14 cellular contexts compared by ENCODE assay signal in the genomic region with DNA sequence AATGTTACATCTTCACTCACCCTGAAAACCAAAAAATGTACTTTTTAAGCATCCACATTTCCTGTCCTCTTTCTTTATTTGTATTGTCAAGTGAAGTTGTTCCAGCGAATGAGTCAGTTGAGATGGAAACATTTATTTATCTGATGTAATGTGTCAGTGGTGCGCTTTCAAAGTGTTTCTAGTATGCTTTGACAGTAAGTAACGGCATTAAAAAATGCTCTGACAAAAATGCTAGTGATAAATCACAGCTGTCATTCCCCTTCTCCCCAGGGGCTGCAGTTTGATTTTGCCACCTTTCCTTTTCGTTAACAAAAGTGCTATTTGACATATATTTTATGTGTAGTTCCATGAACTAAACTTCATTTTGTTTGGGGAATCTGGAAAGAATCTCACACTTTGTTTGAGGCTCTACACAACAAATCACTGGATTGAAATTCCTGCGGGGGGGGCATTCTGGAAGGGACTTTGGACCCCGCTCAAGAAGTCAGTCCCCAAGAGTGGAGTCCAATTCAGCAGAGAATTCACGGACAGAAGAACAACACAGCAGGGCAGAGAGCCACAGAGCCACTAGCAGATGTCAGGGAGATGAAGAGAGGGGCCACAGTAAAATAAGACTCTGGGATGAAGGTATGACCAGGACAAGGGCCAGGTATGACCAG. TPM values are rescaled to one million over a fixed set of nuclear protein-coding genes. Genes with fewer than 3 reads are reported as not detected.
DNase-seq lines count a peak whose midpoint lies in the region; ATAC-seq and TF ChIP-seq lines count a peak whose summit lies in the region.
"Had no signal": no experiment of that assay in that cellular context is flagged by ENCODE, and none has a peak within 500 bp of the region (broad histone marks: within the 10 kb centered on the region; RNA-seq: fewer than 3 reads in every experiment).

No MANE protein-coding gene starts in this region.

- H3K4me3 Mint-ChIP-seq in activated T-helper 1 cell treated with anti-CD3 and anti-CD28 coated beads, Interleukin-12 subunit alpha, Interleukin-12 subunit beta, Interleukin-2, Interleukin-4 antibody, amounts not matched to agents 30 ng/mL and 10 ng/mL and 1 ng/mL, durations not matched to agents 14 hours and 24 hours and 36 hours = no peak overlapping the region
- H3K4me3 Mint-ChIP-seq in glutamatergic neuron (ENCODE audit: unreplicated experiment) = no peak overlapping the region

- ATAC-seq in GM19397 (IDR thresholded peaks at IDR 0.05; ENCODE audit: unreplicated experiment) = no peak
- ATAC-seq: left colon had no signal

- no peaks in the 10 kb centered on the region for H3K9me3 Mint-ChIP-seq in activated T-helper 1 cell treated with anti-CD3 and anti-CD28 coated beads, Interleukin-12 subunit alpha, Interleukin-12 subunit beta, Interleukin-2, Interleukin-4 antibody, amounts not matched to agents 30 ng/mL and 10 ng/mL and 1 ng/mL, durations not matched to agents 14 hours and 24 hours and 36 hours
- no peaks in the 10 kb centered on the region for H3K9me3 Mint-ChIP-seq in glutamatergic neuron (ENCODE audit: unreplicated experiment)

- intact Hi-C loops in activated T-helper 1 cell treated with anti-CD3 and anti-CD28 coated beads, Interleukin-12 subunit alpha, Interleukin-12 subunit beta, Interleukin-2, Interleukin-4 antibody, amounts not matched to agents 30 ng/mL and 10 ng/mL and 1 ng/mL, durations not matched to agents 14 hours and 24 hours and 36 hours (cut with micrococcal nuclease) = no loop called here

- no peaks in the 10 kb centered on the region for H3K4me1 Mint-ChIP-seq in activated T-helper 1 cell treated with anti-CD3 and anti-CD28 coated beads, Interleukin-12 subunit alpha, Interleukin-12 subunit beta, Interleukin-2, Interleukin-4 antibody, amounts not matched to agents 30 ng/mL and 10 ng/mL and 1 ng/mL, durations not matched to agents 14 hours and 24 hours and 36 hours (ENCODE audit: low read depth)
- H3K4me1 Mint-ChIP-seq in glutamatergic neuron (ENCODE audit: low read depth, unreplicated experiment) = no peaks in the 10 kb centered on the region

- H3K27ac Mint-ChIP-seq in activated T-helper 1 cell treated with anti-CD3 and anti-CD28 coated beads, Interleukin-12 subunit alpha, Interleukin-12 subunit beta, Interleukin-2, Interleukin-4 antibody, amounts not matched to agents 30 ng/mL and 10 ng/mL and 1 ng/mL, durations not matched to agents 14 hours and 24 hours and 36 hours = peak overlapping the region; percentile 25
- H3K27ac Mint-ChIP-seq in glutamatergic neuron (ENCODE audit: unreplicated experiment) = no peak overlapping the region

- TF ChIP-seq CTCF in fibroblast of villous mesenchyme (IDR thresholded peaks at IDR 0.05; ENCODE audit: insufficient read depth, low read depth, low read length) = no peak
- no peak for TF ChIP-seq CTCF in glutamatergic neuron (IDR thresholded peaks at IDR 0.05; ENCODE audit: partially characterized antibody, unreplicated experiment)

- no peak overlapping the region for H3K4me3 ChIP-seq in fibroblast of villous mesenchyme (ENCODE audit: low read depth, low read length)
- H3K4me3 ChIP-seq: dorsolateral prefrontal cortex had no signal

- peak; percentile 30 for DNase-seq in H4 (ENCODE audit: low spot score)
- no peak for DNase-seq in activated T-helper 1 cell treated with anti-CD3 and anti-CD28 coated beads, Interleukin-12 subunit alpha, Interleukin-12 subunit beta, Interleukin-2, Interleukin-4 antibody, amounts not matched to agents 30 ng/mL and 10 ng/mL and 1 ng/mL, durations not matched to agents 14 hours and 24 hours and 36 hours (ENCODE audit: low spot score)
- peak; percentile 33 for DNase-seq in fibroblast of villous mesenchyme (ENCODE audit: low read depth)
- peak; percentile 48 for DNase-seq in renal cortical epithelial cell (ENCODE audit: low read depth)
- no peak for DNase-seq in activated CD8-positive, alpha-beta memory T cell treated with anti-CD3 and anti-CD28 coated beads, Interleukin-2, amount 50 U/mL, for 48 hours
- no peak for DNase-seq in glutamatergic neuron
- no peak for DNase-seq in activated CD4-positive, alpha-beta T cell treated with anti-CD3 and anti-CD28 coated beads, Interleukin-2, amount 50 U/mL, for 1 hour
- DNase-seq: dorsolateral prefrontal cortex; KG1; NCI-H2081; NCI-H82; stimulated activated CD4-positive, alpha-beta T cell treated with anti-CD3 and anti-CD28 coated beads, Interleukin-15, amount 100 ng/mL, for 24 hours had no signal

- H3K27me3 Mint-ChIP-seq in activated T-helper 1 cell treated with anti-CD3 and anti-CD28 coated beads, Interleukin-12 subunit alpha, Interleukin-12 subunit beta, Interleukin-2, Interleukin-4 antibody, amounts not matched to agents 30 ng/mL and 10 ng/mL and 1 ng/mL, durations not matched to agents 14 hours and 24 hours and 36 hours (ENCODE audit: insufficient read depth) = peaks cover 2% of the 10 kb centered on the region
- no peaks in the 10 kb centered on the region for H3K27me3 Mint-ChIP-seq in glutamatergic neuron (ENCODE audit: unreplicated experiment)

- H3K36me3 Mint-ChIP-seq in activated T-helper 1 cell treated with anti-CD3 and anti-CD28 coated beads, Interleukin-12 subunit alpha, Interleukin-12 subunit beta, Interleukin-2, Interleukin-4 antibody, amounts not matched to agents 30 ng/mL and 10 ng/mL and 1 ng/mL, durations not matched to agents 14 hours and 24 hours and 36 hours (ENCODE audit: low read depth) = no peaks in the 10 kb centered on the region
- no peaks in the 10 kb centered on the region for H3K36me3 Mint-ChIP-seq in glutamatergic neuron (ENCODE audit: unreplicated experiment)

RNA-seq across cellular contexts. Expression of a gene that starts 7.6 kb away (rescaled TPM):
- 15.4 and 16.6 TPM in 2 replicates for total RNA-seq in H4 (2014; rRNA removed; shearing (Covaris generic))
- total RNA-seq in activated T-helper 1 cell treated with anti-CD3 and anti-CD28 coated beads, Interleukin-12 subunit alpha, Interleukin-12 subunit beta, Interleukin-2, Interleukin-4 antibody, amounts not matched to agents 30 ng/mL and 10 ng/mL and 1 ng/mL, durations not matched to agents 14 hours and 24 hours and 36 hours = 4.3 and 4.7 TPM in 2 replicates
- total RNA-seq in fibroblast of villous mesenchyme = 39.6 and 41.5 TPM in 2 replicates
- total RNA-seq in renal cortical epithelial cell = 75.4 and 81.3 TPM in 2 replicates
- 21.2 TPM for total RNA-seq in glutamatergic neuron (ENCODE audit: unreplicated experiment)

Comparison
In these comparisons a context has a peak if more than half of its experiments do, and no peak if none do; other contexts are left out.
1. DNase-seq: peak in H4 (single experiment), fibroblast of villous mesenchyme (single experiment) and renal cortical epithelial cell (single experiment); none in activated T-helper 1 cell treated with anti-CD3 and anti-CD28 coated beads, Interleukin-12 subunit alpha, Interleukin-12 subunit beta, Interleukin-2, Interleukin-4 antibody, amounts not matched to agents 30 ng/mL and 10 ng/mL and 1 ng/mL, durations not matched to agents 14 hours and 24 hours and 36 hours (single experiment), activated CD8-positive, alpha-beta memory T cell treated with anti-CD3 and anti-CD28 coated beads, Interleukin-2, amount 50 U/mL, for 48 hours (single experiment), glutamatergic neuron (single experiment) and activated CD4-positive, alpha-beta T cell treated with anti-CD3 and anti-CD28 coated beads, Interleukin-2, amount 50 U/mL, for 1 hour (single experiment).